14 cellular contexts compared by ENCODE assay signal in genomic region chr12:106924458-106924857, GRCh38. TPM values are rescaled to one million over a fixed set of nuclear protein-coding genes. Genes with fewer than 3 reads are reported as not detected.
A peak's percentile ranks its signal among the peaks of the same experiment; 100 is the strongest.
DNase-seq lines count a peak whose midpoint lies in the region; ATAC-seq and TF ChIP-seq lines count a peak whose summit lies in the region.
"Had no signal": no experiment of that assay in that cellular context is flagged by ENCODE, and none has a peak within 500 bp of the region (broad histone marks: within the 10 kb centered on the region; RNA-seq: fewer than 3 reads in every experiment).

No MANE protein-coding gene starts in this region.

- POLR2A ChIA-PET in IMR-90 (lab: Charles Lee; ENCODE audit: unreplicated experiment): no interaction called here

- H2AFZ ChIP-seq in IMR-90 (replicated peaks; ENCODE audit: low read length, poor library complexity): no peak overlapping the region
- H2AFZ ChIP-seq: GM23338 had no signal

- DNase-seq in left cardiac atrium: no peak
- no peak for DNase-seq in cardiac septum (ENCODE audit: low spot score)
- peak; percentile 48 for DNase-seq in IMR-90
- DNase-seq in amniotic epithelial cell (ENCODE audit: low read depth): peak; percentile 14
- DNase-seq in iris pigment epithelial cell (ENCODE audit: low read depth): peak; percentile 39
- no peak for DNase-seq in NCI-H1694 treated with DMSO at 0.1 percent for 48 hours (lab: John Stamatoyannopoulos, UW)
- no peak for DNase-seq in Ammon's horn (ENCODE audit: low spot score)
- DNase-seq in medulla oblongata (ENCODE audit: extremely low spot score): no peak
- DNase-seq: ACHN; Caco-2; CD4-positive, alpha-beta T cell; GDM1 had no signal

- no peak overlapping the region for H2BK5ac ChIP-seq in IMR-90 (ENCODE audit: low read depth, low read length, poor library complexity, severe bottlenecking)

- intact Hi-C loops in left cardiac atrium (cut with DNase I): no loop called here
- intact Hi-C loops in cardiac septum (cut with DNase I): no loop called here
- intact Hi-C loops in IMR-90 (cut with micrococcal nuclease): loop anchor here (5.0 to 10.0 kb wide), 2 partner anchors 82 to 330 kb away; no protein-coding TSS in a partner anchor

- no CpG with 5 or more reads among the region's 2 CpGs for WGBS in IMR-90 (ENCODE audit: extremely low coverage in 2 of 2, insufficient read length in 1 of 2), 2 experiments

- peaks cover 7% of the 10 kb centered on the region; the same call in 1 of the 2 replicates for H3K27me3 ChIP-seq in IMR-90 (ENCODE audit: control insufficient read depth, insufficient read depth, low read length)

- H2AK5ac ChIP-seq in IMR-90 (ENCODE audit: low read depth, low read length): no peak overlapping the region

- no peak overlapping the region for H4K8ac ChIP-seq in IMR-90 (ENCODE audit: low read depth in 2 of 2, low read length in 2 of 2)

- no peaks in the 10 kb centered on the region for H3K79me1 ChIP-seq in IMR-90 (ENCODE audit: low read depth in 1 of 2, low read length in 2 of 2)

- CTCF ChIA-PET in IMR-90 (lab: Yijun Ruan, JAX): no interaction called here

- no peak for TF ChIP-seq POLR2A in IMR-90 (IDR thresholded peaks at IDR 0.05; ENCODE audit: low read depth, low read length)

- no TSS peak for BruUV-seq in IMR-90 (replicated peaks; lab: Mats Ljungman, UMichigan)

- H3K23ac ChIP-seq in IMR-90 (ENCODE audit: low read depth, low read length): no peak overlapping the region

- no peak overlapping the region for H2BK20ac ChIP-seq in IMR-90 (ENCODE audit: low read depth, low read length)

- no peak overlapping the region for H3K4me2 ChIP-seq in IMR-90 (ENCODE audit: low read depth, low read length)
- H3K4me2 ChIP-seq: GM23338 had no signal

- no peak overlapping the region for H3K18ac ChIP-seq in IMR-90 (ENCODE audit: low read depth, low read length)

- no peak overlapping the region for H3K9ac ChIP-seq in IMR-90 (ENCODE audit: low read depth, low read length)

- no peaks in the 10 kb centered on the region for H3K9me1 ChIP-seq in IMR-90 (ENCODE audit: insufficient read depth, low read length)

- H2BK15ac ChIP-seq in IMR-90 (ENCODE audit: low read depth, low read length): no peak overlapping the region

- H4K91ac ChIP-seq in IMR-90 (ENCODE audit: insufficient read depth, low read depth, low read length): no peak overlapping the region

- no peak overlapping the region for H4K5ac ChIP-seq in IMR-90 (ENCODE audit: low read depth, low read length)

- H3K4me1 ChIP-seq in IMR-90 (ENCODE audit: control insufficient read depth, insufficient read depth, low read length): no peaks in the 10 kb centered on the region
- H3K4me1 ChIP-seq: Caco-2 had no signal

- in situ Hi-C loops in IMR-90 (cut with MboI; ENCODE audit: low sequenced_read_pairs): no loop called here

- no peak for TF ChIP-seq RAD21 in IMR-90 (IDR thresholded peaks at IDR 0.05; ENCODE audit: low read length)

- H3K36me3 ChIP-seq in IMR-90 (ENCODE audit: control insufficient read depth, insufficient read depth, low read length): no peaks in the 10 kb centered on the region

- H3K27ac ChIP-seq in IMR-90 (ENCODE audit: insufficient read depth, low read length): no peak overlapping the region
- H3K27ac ChIP-seq: C4-2B had no signal

- dilution Hi-C loops in IMR-90 (cut with HindIII; ENCODE audit: low sequenced_read_pairs, unreplicated experiment): loop anchor here (25.0 kb wide), 1 partner anchor 537 kb away; no protein-coding TSS in a partner anchor

- H2AK9ac ChIP-seq in IMR-90 (replicated peaks; ENCODE audit: low read depth, low read length, poor library complexity): no peak overlapping the region

- no peak overlapping the region for H3K4ac ChIP-seq in IMR-90 (ENCODE audit: low read depth, low read length)

- H3K9me3 ChIP-seq in IMR-90 (ENCODE audit: control insufficient read depth, insufficient read depth, low read length): no peaks in the 10 kb centered on the region

- ATAC-seq in left cardiac atrium (peak; percentile 49 to 67), IMR-90 (ENCODE audit: low read depth) (no peak)
- ATAC-seq: GM23338 had no signal

- H3K4me3 ChIP-seq in IMR-90 (ENCODE audit: insufficient read depth, low read depth, low read length): no peak overlapping the region
- H3K4me3 ChIP-seq: GM23338 had no signal

- no peak for TF ChIP-seq CTCF in IMR-90 (conservative IDR thresholded peaks at IDR 0.05; ENCODE audit: low read depth, low read length)

- no peak overlapping the region for H3K14ac ChIP-seq in IMR-90 (replicated peaks; ENCODE audit: low read depth, low read length)

- no peaks in the 10 kb centered on the region for H4K20me1 ChIP-seq in IMR-90 (ENCODE audit: insufficient read depth, low read length)

- no peak overlapping the region for H3K56ac ChIP-seq in IMR-90 (ENCODE audit: extremely low read depth, insufficient read depth, low read length)

- no peak overlapping the region for H2BK120ac ChIP-seq in IMR-90 (ENCODE audit: low read depth, low read length)

TF ChIP-seq in IMR-90, 13 proteins besides CTCF, POLR2A, EP300 and RAD21:
- no peak for TF ChIP-seq MAZ (IDR thresholded peaks at IDR 0.05; ENCODE audit: borderline replicate concordance, low read depth, low read length)
- TF ChIP-seq MXI1 (IDR thresholded peaks at IDR 0.05; ENCODE audit: borderline replicate concordance, low read depth, low read length): no peak
- no peak for TF ChIP-seq SMC3 (IDR thresholded peaks at IDR 0.05; ENCODE audit: low read depth, low read length)
- no peak for TF ChIP-seq BHLHE40 (IDR thresholded peaks at IDR 0.05; ENCODE audit: low read depth, low read length)
- no peak for TF ChIP-seq MAFK (IDR thresholded peaks at IDR 0.05; ENCODE audit: low read depth, low read length)
- no peak for TF ChIP-seq CEBPB (IDR thresholded peaks at IDR 0.05; ENCODE audit: low read depth, low read length)
- TF ChIP-seq NFE2L2 (IDR thresholded peaks at IDR 0.05; ENCODE audit: low read depth, low read length): no peak

RNA-seq across cellular contexts. Expression of gene TMEM263, which starts 31.2 kb away (rescaled TPM):
- total RNA-seq in left cardiac atrium (10 to 100 TPM; 38.3 to 49.7 TPM), cardiac septum (44.8 TPM), IMR-90 (2012; rRNA removed) (99.7 and 154 TPM in 2 replicates)
- polyA plus RNA-seq in IMR-90 (2012; rRNA removed): 43.1 and 47.9 TPM in 2 replicates
- polyA plus RNA-seq in IMR-90 (2012; cell fraction: cytosol; rRNA removed): 15.0 and 17.6 TPM in 2 replicates
- polyA plus RNA-seq in IMR-90 (2012; cell fraction: nucleus; rRNA removed; ENCODE audit: low replicate concordance): 7.6 and 59.5 TPM in 2 replicates

Comparison
In these comparisons a context has a peak if more than half of its experiments do, and no peak if none do; other contexts are left out.
1. DNase-seq: peak in IMR-90 (single experiment), amniotic epithelial cell (single experiment) and iris pigment epithelial cell (single experiment); none in left cardiac atrium (single experiment), cardiac septum (single experiment), NCI-H1694 treated with DMSO at 0.1 percent for 48 hours (single experiment), Ammon's horn (single experiment) and medulla oblongata (single experiment).